ENCODE assay signal across 18 cellular contexts in genomic region chr4:124478518-124478917, GRCh38.
"Had no signal": no experiment of that assay in that cellular context is flagged by ENCODE, and none has a peak within 500 bp of the region (broad histone marks: within the 10 kb centered on the region; RNA-seq: fewer than 3 reads in every experiment).

No MANE protein-coding gene starts in this region.

- H3K27me3 ChIP-seq: dorsolateral prefrontal cortex, hepatocyte, neural progenitor cell, stomach, vagina had no signal

- H3K4me1 ChIP-seq: psoas muscle, vagina had no signal

- H3K27ac ChIP-seq: dorsolateral prefrontal cortex, hepatocyte, neural progenitor cell, psoas muscle, stomach, vagina had no signal

- ATAC-seq: left colon; psoas muscle; sciatic nerve; stimulated activated effector memory CD8-positive, alpha-beta T cell treated with anti-CD3 and anti-CD28 coated beads, Interleukin-12 subunit alpha, Interleukin-12 subunit beta, amount 100 ng/mL, for 72 hours; T-helper 17 cell had no signal

- H3K4me3 ChIP-seq: dorsolateral prefrontal cortex, hepatocyte, lung, neural progenitor cell, psoas muscle, smooth muscle cell, stomach, vagina had no signal

- DNase-seq: activated CD4-positive, alpha-beta T cell treated with anti-CD3 and anti-CD28 coated beads, Interleukin-2, amount 50 U/mL, for 48 hours; amniotic stem cell; dorsolateral prefrontal cortex; erythroblast; islet precursor cell; left colon; psoas muscle; stimulated activated CD4-positive, alpha-beta T cell treated with anti-CD3 and anti-CD28 coated beads, Interleukin-4, amount 100 ng/mL, for 24 hours; stomach; T-helper 17 cell; trophoblast cell had no signal

- H3K36me3 ChIP-seq: neural progenitor cell, stomach, vagina had no signal

- H3K9me3 ChIP-seq: psoas muscle, vagina had no signal
